In the genomic region with DNA sequence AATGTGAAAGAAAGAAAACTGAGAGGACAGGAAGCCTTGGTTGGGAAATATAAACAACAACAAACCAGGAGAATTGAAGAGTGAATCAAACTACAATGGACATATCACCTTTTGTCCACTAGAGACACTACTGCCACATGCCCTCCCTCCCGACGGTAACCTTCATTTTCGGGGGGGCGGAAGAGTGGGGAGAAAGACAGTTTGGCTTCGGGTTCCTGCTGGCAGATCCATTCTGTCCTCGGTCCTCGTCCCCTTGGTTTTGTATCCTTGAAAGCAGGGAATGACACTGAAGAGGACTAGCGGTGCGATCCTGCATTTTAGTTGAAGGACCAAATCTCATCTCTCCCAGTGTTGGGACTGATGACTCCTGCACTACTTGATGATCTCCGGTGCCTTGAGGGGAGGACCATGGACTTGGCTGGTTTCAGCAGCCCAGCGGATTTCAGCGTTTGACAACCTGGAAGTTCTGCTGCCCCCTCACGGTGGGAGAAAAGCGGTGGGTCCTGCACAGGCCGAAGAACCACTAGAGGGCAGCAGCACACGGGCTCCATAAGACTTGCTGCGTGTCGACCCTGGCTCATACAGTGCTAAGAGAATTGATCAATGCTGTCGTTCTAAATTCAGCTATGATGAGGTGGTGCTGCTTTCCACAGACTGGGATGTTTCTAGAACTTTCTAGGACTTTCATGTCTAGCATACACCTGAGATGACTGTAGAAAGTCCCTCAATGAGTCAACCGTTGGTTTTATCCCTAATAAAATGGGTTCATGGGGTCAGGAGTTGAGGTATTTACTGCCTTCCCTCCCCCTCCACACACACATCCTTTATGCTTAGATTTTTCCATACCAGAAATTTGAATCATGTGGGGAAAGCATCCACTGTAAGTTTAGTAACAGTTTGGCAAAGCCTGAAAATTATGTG, we compare ENCODE assay signal across 8 cellular contexts. TPM values are rescaled to one million over a fixed set of nuclear protein-coding genes. Genes with fewer than 3 reads are reported as not detected.
DNase-seq lines count a peak whose midpoint lies in the region; ATAC-seq and TF ChIP-seq lines count a peak whose summit lies in the region.

No MANE protein-coding gene starts in this region.

- TF ChIP-seq POLR2A in esophagus muscularis mucosa (IDR thresholded peaks at IDR 0.05; ENCODE audit: low read depth), result no peak

- no peak for TF ChIP-seq EP300 in esophagus muscularis mucosa (IDR thresholded peaks at IDR 0.05)

- ATAC-seq in GM21786 (IDR thresholded peaks at IDR 0.05; ENCODE audit: unreplicated experiment), result peak; percentile 95
- ATAC-seq in activated T-cell treated with anti-CD3 and anti-CD28 coated beads, Interleukin-2, amount 50 U/mL, for 4 hours, result peak; percentile 93

- H3K4me2 ChIP-seq in KMS-11 (peak overlapping the region; percentile 43), PC-9 (peak overlapping the region; percentile 84)

- TF ChIP-seq CTCF in KMS-11 (conservative IDR thresholded peaks at IDR 0.05; ENCODE audit: low read depth, low read length), result peak; percentile 99
- TF ChIP-seq CTCF in PC-9 (conservative IDR thresholded peaks at IDR 0.05), result peak; percentile 100
- TF ChIP-seq CTCF in esophagus muscularis mucosa (IDR thresholded peaks at IDR 0.05), result peak; percentile 90 to 98 (median 98)

- H3K4me1 ChIP-seq in KMS-11 (ENCODE audit: low read depth, poor library complexity, severe bottlenecking) (peaks cover 61% of the 10 kb centered on the region), PC-9 (replicated peaks; ENCODE audit: insufficient read depth) (peaks cover 8% of the 10 kb centered on the region; the same call in 1 of the 2 replicates), esophagus muscularis mucosa (peaks cover 0 to 12% (median 9%) of the 10 kb centered on the region in 4 donors)

- H3K9me3 Mint-ChIP-seq in activated T-cell treated with anti-CD3 and anti-CD28 coated beads, Interleukin-2, amount 50 U/mL, for 4 hours, result no peaks in the 10 kb centered on the region

- H3K9me3 ChIP-seq in PC-9 (ENCODE audit: insufficient read depth, low read depth) (no peaks in the 10 kb centered on the region), esophagus muscularis mucosa (no peaks in the 10 kb centered on the region)

- peaks cover 41% of the 10 kb centered on the region for H3K4me1 Mint-ChIP-seq in activated T-cell treated with anti-CD3 and anti-CD28 coated beads, Interleukin-2, amount 50 U/mL, for 4 hours (ENCODE audit: low read depth)

- POLR2A ChIA-PET in PC-9 (lab: Charles Lee; ENCODE audit: unreplicated experiment), result no interaction called here

- H3K36me3 Mint-ChIP-seq in activated T-cell treated with anti-CD3 and anti-CD28 coated beads, Interleukin-2, amount 50 U/mL, for 4 hours (ENCODE audit: insufficient read depth), result no peaks in the 10 kb centered on the region

- no peaks in the 10 kb centered on the region for H3K79me2 ChIP-seq in KMS-11 (ENCODE audit: insufficient read depth, low read depth)
- H3K79me2 ChIP-seq in PC-9 (ENCODE audit: low read depth), result no peaks in the 10 kb centered on the region

- 9% methylated on average over 12 of the region's 20 CpGs for WGBS in esophagus muscularis mucosa

- peak overlapping the region; percentile 93 for H2AFZ ChIP-seq in KMS-11 (ENCODE audit: low read depth)
- peak overlapping the region; percentile 86 for H2AFZ ChIP-seq in PC-9

- H3K27ac ChIP-seq in KMS-11 (peak overlapping the region; percentile 54), PC-9 (no peak overlapping the region), esophagus muscularis mucosa (replicated peaks in 1 of 4) (peak overlapping the region; percentile 55 to 74 (median 64))

- intact Hi-C loops in PC-9 (cut with micrococcal nuclease; ENCODE audit: unreplicated experiment), result loop anchor here (1.0 to 2.0 kb wide), 8 partner anchors 31 to 379 kb away; no protein-coding TSS in a partner anchor
- intact Hi-C loops in esophagus muscularis mucosa (cut with DNase I), result loop anchor here (5.0 kb wide), 1 partner anchor 33 kb away; no protein-coding TSS in a partner anchor

- H4K20me1 ChIP-seq in KMS-11 (ENCODE audit: insufficient read depth), result no peaks in the 10 kb centered on the region
- H4K20me1 ChIP-seq in PC-9 (ENCODE audit: insufficient read depth), result no peaks in the 10 kb centered on the region

- H3K36me3 ChIP-seq in KMS-11 (ENCODE audit: insufficient read depth), result no peaks in the 10 kb centered on the region
- no peaks in the 10 kb centered on the region for H3K36me3 ChIP-seq in PC-9 (ENCODE audit: low read depth)
- H3K36me3 ChIP-seq in esophagus muscularis mucosa, result no peaks in the 10 kb centered on the region

- H3K9me2 ChIP-seq in PC-9 (ENCODE audit: insufficient read depth), result no peaks in the 10 kb centered on the region

- peaks cover 10% of the 10 kb centered on the region; the same call in 1 of the 2 replicates for H3F3A ChIP-seq in PC-9 (ENCODE audit: insufficient read depth, low read depth)

- CTCF ChIA-PET in PC-9 (lab: Charles Lee), result interaction anchor here (0.5 to 2.6 kb wide), 9 partner anchors 15 to 380 kb away, joined by 3 to 21 read pairs (median 4); a partner anchor contains a TSS

- H3K27me3 ChIP-seq in KMS-11 (ENCODE audit: insufficient read depth, low read depth), result no peaks in the 10 kb centered on the region
- no peaks in the 10 kb centered on the region for H3K27me3 ChIP-seq in PC-9 (ENCODE audit: insufficient read depth, low read depth)
- no peaks in the 10 kb centered on the region for H3K27me3 ChIP-seq in esophagus muscularis mucosa

- H3K4me3 ChIP-seq in KMS-11 (IDR thresholded peaks at IDR 0.05; ENCODE audit: insufficient read depth, low read depth, low read length), result no peak overlapping the region
- H3K4me3 ChIP-seq in PC-9, result peak overlapping the region; percentile 51
- H3K4me3 ChIP-seq in esophagus muscularis mucosa, result peak overlapping the region; percentile 48 to 62 (median 51)

- peak overlapping the region; percentile 47; the same call in 1 of the 2 replicates for H3K9ac ChIP-seq in KMS-11

- BruUV-seq in PC-9 (replicated peaks; lab: Mats Ljungman, UMichigan), result no TSS peak

- no peaks in the 10 kb centered on the region for H3K27me3 Mint-ChIP-seq in activated T-cell treated with anti-CD3 and anti-CD28 coated beads, Interleukin-2, amount 50 U/mL, for 4 hours (ENCODE audit: low read depth)

- H3K4me3 Mint-ChIP-seq in activated T-cell treated with anti-CD3 and anti-CD28 coated beads, Interleukin-2, amount 50 U/mL, for 4 hours, result peak overlapping the region; percentile 80

- DNase-seq in DMS79 treated with DMSO at 0.1 percent for 48 hours (lab: John Stamatoyannopoulos, UW) (peak; percentile 83), PC-9 (peak; percentile 90 to 96), esophagus muscularis mucosa (ENCODE audit: extremely low spot score) (peak; percentile 95), myocyte (ENCODE audit: low read depth) (peak; percentile 94)
- DNase-seq in activated T-cell treated with anti-CD3 and anti-CD28 coated beads, Interleukin-2, amount 50 U/mL, for 4 hours, result peak; percentile 88
- peak; percentile 79 to 80 for DNase-seq in stimulated activated CD8-positive, alpha-beta memory T cell treated with anti-CD3 and anti-CD28 coated beads, Interleukin-7, amount 100 ng/mL, for 4 hours (ENCODE audit: low read depth in 2 of 2)

RNA-seq across cellular contexts. Expression of a gene that starts 15.1 kb away (rescaled TPM):
- total RNA-seq in PC-9 (2021) (79.5 and 82.4 TPM in 2 replicates), esophagus muscularis mucosa (10 to 100 TPM; 22.1 to 35.3 (median 23.7) TPM), myocyte (37.9 and 41.5 TPM in 2 replicates)
- total RNA-seq in activated T-cell treated with anti-CD3 and anti-CD28 coated beads, Interleukin-2, amount 50 U/mL, for 4 hours, result 10 to 100 TPM; 32.4 to 35.9 (median 33.6) TPM
- 16.1 TPM for polyA plus RNA-seq in myocyte (2012)
